In genomic region chr15:74071645-74072044, GRCh38 we compare ENCODE assay signal across 6 cellular contexts. TPM values are rescaled to one million over a fixed set of nuclear protein-coding genes. Genes with fewer than 3 reads are reported as not detected.
"Had no signal": no experiment of that assay in that cellular context is flagged by ENCODE, and none has a peak within 500 bp of the region (broad histone marks: within the 10 kb centered on the region; RNA-seq: fewer than 3 reads in every experiment).

No MANE protein-coding gene starts in this region.

RNA-seq across cellular contexts. Expression of gene GOLGA6A, which starts 10.7 kb away (rescaled TPM):
- total RNA-seq: K562, M059J, PC-3, Right ventricle myocardium inferior, SJCRH30, SK-MEL-5 had no signal

RNA-seq across cellular contexts. Expression of gene ISLR2, which starts 58.7 kb away (rescaled TPM):
- total RNA-seq: K562, SJCRH30, SK-MEL-5 had no signal
